Comparison of ENCODE assay signal across 20 cellular contexts in genomic region chr6:83735461-83735860, GRCh38. TPM values are rescaled to one million over a fixed set of nuclear protein-coding genes. Genes with fewer than 3 reads are reported as not detected.
DNase-seq lines count a peak whose midpoint lies in the region; ATAC-seq, FAIRE-seq and TF ChIP-seq lines count a peak whose summit lies in the region.
"Had no signal": no experiment of that assay in that cellular context is flagged by ENCODE, and none has a peak within 500 bp of the region (broad histone marks: within the 10 kb centered on the region; RNA-seq: fewer than 3 reads in every experiment).

No MANE protein-coding gene starts in this region.

- no peaks in the 10 kb centered on the region for H3K36me3 ChIP-seq in GM23248 (ENCODE audit: low read depth)
- H3K36me3 ChIP-seq: BLaER1, HAP-1 had no signal

- TF ChIP-seq CTCF in A549 (IDR thresholded peaks at IDR 0.05) (no peak), dorsolateral prefrontal cortex (IDR thresholded peaks at IDR 0.05 in 54 of 56, conservative IDR thresholded peaks at IDR 0.05 in 2 of 56; ENCODE audit: low read depth in 1 of 56, partially characterized antibody in 56 of 56) (no peak)

- H3K4me1 ChIP-seq in A549, result no peaks in the 10 kb centered on the region
- no peaks in the 10 kb centered on the region for H3K4me1 ChIP-seq in GM23248 (ENCODE audit: insufficient read depth)
- H3K4me1 ChIP-seq: BLaER1, HAP-1 had no signal

- peak overlapping the region; percentile 48 for H3K4me2 ChIP-seq in A549
- no peak overlapping the region for H3K4me2 ChIP-seq in GM23248 (ENCODE audit: unreplicated experiment)
- H3K4me2 ChIP-seq: BLaER1, KMS-11 had no signal

- intact Hi-C loops in dorsolateral prefrontal cortex (cut with DNase I), result no loop called here

- no peak overlapping the region for H3K9ac ChIP-seq in GM23248
- H3K9ac ChIP-seq: BLaER1, KMS-11 had no signal

- no peaks in the 10 kb centered on the region for H3F3A ChIP-seq in GM23248 (ENCODE audit: insufficient read depth)

- no peak for TF ChIP-seq RAD21 in A549 (conservative IDR thresholded peaks at IDR 0.05 in 1 of 2, IDR thresholded peaks at IDR 0.05 in 1 of 2)

- TF ChIP-seq POLR2A in A549 (IDR thresholded peaks at IDR 0.05; ENCODE audit: low read length), result no peak

- H2AFZ ChIP-seq in GM23248, result no peak overlapping the region

- CTCF ChIA-PET in A549 (lab: Yijun Ruan, JAX), result no interaction called here

- ATAC-seq in A549 (no peak), GM21423 (IDR thresholded peaks at IDR 0.05; ENCODE audit: unreplicated experiment) (no peak)

- POLR2A ChIA-PET in A549 (lab: Yijun Ruan, JAX), result no interaction called here

- H3K9me2 ChIP-seq in GM23248 (ENCODE audit: insufficient read depth), result no peaks in the 10 kb centered on the region

- WGBS in A549 (ENCODE audit: missing lambda C conversion rate), result 19% methylated on average over 3 of the region's 3 CpGs
- 5 to 17% methylated on average over 3 of the region's 3 CpGs for WGBS in GM23248 (ENCODE audit: low coverage in 1 of 2, low lambda C conversion rate in 2 of 2, missing lambda C conversion rate in 2 of 2), 2 experiments

- in situ Hi-C loops in GM23248 (cut with MboI), result no loop called here

- H4K20me1 ChIP-seq in GM23248 (ENCODE audit: insufficient read depth), result no peaks in the 10 kb centered on the region
- H4K20me1 ChIP-seq: BLaER1 had no signal

- DNase-seq in A549 (ENCODE audit: low read depth in 1 of 2, low spot score in 1 of 2) (no peak), Ammon's horn (ENCODE audit: low spot score) (peak; percentile 7), GM23248 (peak; percentile 7), myocyte (ENCODE audit: low read depth) (peak; percentile 10), dorsolateral prefrontal cortex (no peak), germinal center (ENCODE audit: low spot score) (no peak), NCI-H1092 (lab: John Stamatoyannopoulos, UW) (no peak)
- DNase-seq: 8988T; ACHN; AML-193; Calu3; CD4-positive, alpha-beta memory T cell; DMS53; GF-D8 had no signal

- FAIRE-seq in A549 (lab: Jason Lieb, UNC), result no peak

- H3K4me3 ChIP-seq in A549, result no peak overlapping the region
- H3K4me3 ChIP-seq in GM23248, result no peak overlapping the region
- H3K4me3 ChIP-seq in dorsolateral prefrontal cortex, result no peak overlapping the region
- H3K4me3 ChIP-seq: BLaER1, HAP-1 had no signal

- H3K9me3 ChIP-seq in A549, result no peaks in the 10 kb centered on the region
- no peaks in the 10 kb centered on the region for H3K9me3 ChIP-seq in GM23248 (ENCODE audit: low read depth)
- H3K9me3 ChIP-seq: BLaER1, HAP-1 had no signal

- no peak for TF ChIP-seq EP300 in A549 (IDR thresholded peaks at IDR 0.05)

- H3K27ac ChIP-seq in A549, result no peak overlapping the region
- no peak overlapping the region for H3K27ac ChIP-seq in GM23248
- H3K27ac ChIP-seq in dorsolateral prefrontal cortex, result no peak overlapping the region
- H3K27ac ChIP-seq: BLaER1, HL-60, KMS-11 had no signal

- H3K27me3 ChIP-seq in GM23248 (replicated peaks; ENCODE audit: insufficient read depth) (no peaks in the 10 kb centered on the region), dorsolateral prefrontal cortex (no peaks in the 10 kb centered on the region)
- H3K27me3 ChIP-seq: BLaER1 had no signal

- no peaks in the 10 kb centered on the region for H3K79me2 ChIP-seq in GM23248 (ENCODE audit: insufficient read depth)

TF ChIP-seq in A549, 52 proteins besides CTCF, POLR2A, EP300 and RAD21:
- no peak for TF ChIP-seq HOXB13 (CRISPR knock-in tag; IDR thresholded peaks at IDR 0.05; ENCODE audit: low read depth)
- TF ChIP-seq ESRRA (IDR thresholded peaks at IDR 0.05; ENCODE audit: borderline replicate concordance, low read length), result no peak
- TF ChIP-seq JUN (IDR thresholded peaks at IDR 0.05), result no peak
- TF ChIP-seq, protein P1, sequence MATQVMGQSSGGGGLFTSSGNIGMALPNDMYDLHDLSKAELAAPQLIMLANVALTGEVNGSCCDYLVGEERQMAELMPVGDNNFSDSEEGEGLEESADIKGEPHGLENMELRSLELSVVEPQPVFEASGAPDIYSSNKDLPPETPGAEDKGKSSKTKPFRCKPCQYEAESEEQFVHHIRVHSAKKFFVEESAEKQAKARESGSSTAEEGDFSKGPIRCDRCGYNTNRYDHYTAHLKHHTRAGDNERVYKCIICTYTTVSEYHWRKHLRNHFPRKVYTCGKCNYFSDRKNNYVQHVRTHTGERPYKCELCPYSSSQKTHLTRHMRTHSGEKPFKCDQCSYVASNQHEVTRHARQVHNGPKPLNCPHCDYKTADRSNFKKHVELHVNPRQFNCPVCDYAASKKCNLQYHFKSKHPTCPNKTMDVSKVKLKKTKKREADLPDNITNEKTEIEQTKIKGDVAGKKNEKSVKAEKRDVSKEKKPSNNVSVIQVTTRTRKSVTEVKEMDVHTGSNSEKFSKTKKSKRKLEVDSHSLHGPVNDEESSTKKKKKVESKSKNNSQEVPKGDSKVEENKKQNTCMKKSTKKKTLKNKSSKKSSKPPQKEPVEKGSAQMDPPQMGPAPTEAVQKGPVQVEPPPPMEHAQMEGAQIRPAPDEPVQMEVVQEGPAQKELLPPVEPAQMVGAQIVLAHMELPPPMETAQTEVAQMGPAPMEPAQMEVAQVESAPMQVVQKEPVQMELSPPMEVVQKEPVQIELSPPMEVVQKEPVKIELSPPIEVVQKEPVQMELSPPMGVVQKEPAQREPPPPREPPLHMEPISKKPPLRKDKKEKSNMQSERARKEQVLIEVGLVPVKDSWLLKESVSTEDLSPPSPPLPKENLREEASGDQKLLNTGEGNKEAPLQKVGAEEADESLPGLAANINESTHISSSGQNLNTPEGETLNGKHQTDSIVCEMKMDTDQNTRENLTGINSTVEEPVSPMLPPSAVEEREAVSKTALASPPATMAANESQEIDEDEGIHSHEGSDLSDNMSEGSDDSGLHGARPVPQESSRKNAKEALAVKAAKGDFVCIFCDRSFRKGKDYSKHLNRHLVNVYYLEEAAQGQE (IDR thresholded peaks at IDR 0.05), result no peak

RNA-seq across cellular contexts. Expression of gene SNAP91, which starts 26.6 kb away (rescaled TPM):
- polyA plus RNA-seq in A549 (2011; rRNA removed) (0.08 and 0.13 TPM in 2 replicates), A549 (2017; fragmentation: RNase III; extraction: RNeasy Plus Mini Kit Qiagen cat#74134 plus additional on column Dnase treatment) (0.07 to 0.39 TPM (median 0.34 TPM) in 3 replicates), GM23248 (2016; fragmentation: Nextera tagmentation; extraction: Ambion mirVana) (not detected in 2 replicates)
- 0.07 and 0.12 TPM in 2 replicates for polyA plus RNA-seq in A549 (2012; cell fraction: cytosol; rRNA removed)
- 0.05 and 0.14 TPM in 2 replicates for polyA plus RNA-seq in A549 (2012; cell fraction: nucleus; rRNA removed)
- polyA minus RNA-seq in A549 (2011; rRNA and poly(A)+ RNA removed), result 0.39 and 0.41 TPM in 2 replicates
- total RNA-seq in GM23248 (2014; rRNA removed; shearing (Covaris generic)), result not detected in 2 replicates
- total RNA-seq in myocyte (0.19 TPM in 1 of 2 replicates, not detected in the other), dorsolateral prefrontal cortex (100 to 1,000 TPM in 117 of 120 experiments, 10 to 100 TPM in 3; 75.1 to 334 (median 237) TPM)
- polyA plus RNA-seq in myocyte (2012), result 0.11 TPM
- total RNA-seq: Calu3; CD4-positive, alpha-beta memory T cell had no signal
- polyA plus RNA-seq: CD14-positive monocyte; CD4-positive, alpha-beta memory T cell had no signal

Comparison
In these comparisons a context has a peak if more than half of its experiments do, and no peak if none do; other contexts are left out.
1. DNase-seq: peak in Ammon's horn (single experiment), GM23248 (single experiment) and myocyte (single experiment); none in A549 (0 of 2), dorsolateral prefrontal cortex (0 of 10), germinal center (single experiment) and NCI-H1092 (single experiment).
2. RNA of gene SNAP91, which starts 26.6 kb away (total RNA-seq): 75.1 to 334 TPM in dorsolateral prefrontal cortex; 0.19 TPM in myocyte and not detected in GM23248; every median in the first group is over 10 times any median in the second.